In the genomic region with DNA sequence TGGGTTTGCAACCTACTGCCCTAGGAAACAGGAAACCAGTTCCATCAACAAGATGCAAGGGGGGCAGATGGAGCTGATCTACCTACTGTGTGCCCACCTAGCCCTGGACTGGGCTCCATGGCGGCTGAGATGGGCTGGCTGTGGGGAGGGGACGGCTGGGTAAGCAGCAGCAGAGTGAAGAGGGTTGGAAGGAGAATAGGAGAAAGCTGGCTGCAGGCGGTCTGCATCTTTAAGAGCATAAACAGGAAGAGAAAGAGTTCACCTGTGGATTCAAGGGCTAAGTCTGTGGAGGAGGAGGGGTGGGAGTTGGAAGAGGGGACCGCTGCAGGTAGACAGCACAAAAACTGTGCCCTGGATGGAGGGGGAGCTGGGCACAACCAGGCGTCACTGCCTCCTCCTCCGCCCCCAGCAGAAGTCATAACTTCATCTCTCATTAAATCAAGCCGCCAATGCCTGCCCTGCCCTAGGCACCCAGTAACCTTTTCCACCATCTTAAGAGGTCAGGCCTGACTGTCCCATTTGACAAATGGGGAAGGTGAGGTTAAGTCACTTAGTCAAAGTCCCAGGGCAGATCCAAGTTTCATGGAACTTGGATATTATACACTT, we compare ENCODE assay signal across 21 cellular contexts. TPM values are rescaled to one million over a fixed set of nuclear protein-coding genes. Genes with fewer than 3 reads are reported as not detected.
DNase-seq lines count a peak whose midpoint lies in the region; ATAC-seq, FAIRE-seq and TF ChIP-seq lines count a peak whose summit lies in the region.
"Had no signal": no experiment of that assay in that cellular context is flagged by ENCODE, and none has a peak within 500 bp of the region (broad histone marks: within the 10 kb centered on the region; RNA-seq: fewer than 3 reads in every experiment).

No MANE protein-coding gene starts in this region.

- no peak overlapping the region for H4K91ac ChIP-seq in H9 (ENCODE audit: insufficient read length, low read depth, low read length)

- WGBS in H9 (ENCODE audit: extremely low coverage, insufficient read length, low lambda C conversion rate) = no CpG with 5 or more reads among the region's 7 CpGs

- no peak overlapping the region for H2AFZ ChIP-seq in H9 (ENCODE audit: low read length)
- no peak overlapping the region for H2AFZ ChIP-seq in neural progenitor cell (replicated peaks)

- TF ChIP-seq CTCF in H9 (conservative IDR thresholded peaks at IDR 0.05) = no peak
- TF ChIP-seq CTCF in colonic mucosa (IDR thresholded peaks at IDR 0.05) = no peak
- TF ChIP-seq CTCF in neural progenitor cell (IDR thresholded peaks at IDR 0.05) = no peak
- no peak for TF ChIP-seq CTCF in foreskin keratinocyte (conservative IDR thresholded peaks at IDR 0.05)
- no peak for TF ChIP-seq CTCF in right atrium auricular region (IDR thresholded peaks at IDR 0.05)

- H2AK5ac ChIP-seq in H9 (ENCODE audit: insufficient read length, low read length) = no peak overlapping the region

- no peak overlapping the region for H3K4me3 Mint-ChIP-seq in activated CD4-positive, alpha-beta T cell treated with anti-CD3 and anti-CD28 coated beads, Interleukin-2, amount 10 ng/mL, durations not matched to agents 7 days and 5 days
- no peak overlapping the region for H3K4me3 Mint-ChIP-seq in activated CD4-positive, alpha-beta T cell treated with anti-CD3 and anti-CD28 coated beads, Interleukin-2, amount 10 ng/mL, durations not matched to agents 24 days and 14 days
- H3K4me3 Mint-ChIP-seq in H9 (no peak overlapping the region), neural progenitor cell (no peak overlapping the region)
- H3K4me3 Mint-ChIP-seq: IgD-negative memory B cell had no signal

- H3K4me1 Mint-ChIP-seq in activated CD4-positive, alpha-beta T cell treated with anti-CD3 and anti-CD28 coated beads, Interleukin-2, amount 10 ng/mL, durations not matched to agents 7 days and 5 days = peaks cover 26% of the 10 kb centered on the region
- peaks cover 16% of the 10 kb centered on the region for H3K4me1 Mint-ChIP-seq in activated CD4-positive, alpha-beta T cell treated with anti-CD3 and anti-CD28 coated beads, Interleukin-2, amount 10 ng/mL, durations not matched to agents 24 days and 14 days
- H3K4me1 Mint-ChIP-seq in H9 (peaks cover 7 to 18% of the 10 kb centered on the region in 2 experiments), neural progenitor cell (peaks cover 5% of the 10 kb centered on the region)

- H3K9ac ChIP-seq in H9 (ENCODE audit: extremely low read depth, insufficient read length, low read length) (no peak overlapping the region), colonic mucosa (ENCODE audit: low read depth in 2 of 2, low read length in 2 of 2) (peak overlapping the region in 1 of 2 donors; percentile 62), neural progenitor cell (no peak overlapping the region)

- no peaks in the 10 kb centered on the region for H3K79me1 ChIP-seq in H9 (ENCODE audit: insufficient read depth, low read depth, low read length, poor library complexity, severe bottlenecking)

- no peak overlapping the region for H2BK20ac ChIP-seq in H9 (ENCODE audit: low read depth, low read length, poor library complexity, severe bottlenecking)

- H3K4me2 ChIP-seq in H9 (ENCODE audit: insufficient read depth, insufficient read length, low read length) (no peak overlapping the region), neural progenitor cell (no peak overlapping the region)

- H3K4me1 ChIP-seq in H9 (ENCODE audit: insufficient read depth, low read length) (no peaks in the 10 kb centered on the region; the same call in 1 of the 2 replicates), colonic mucosa (peaks cover 6% of the 10 kb centered on the region), neural progenitor cell (no peaks in the 10 kb centered on the region), foreskin keratinocyte (no peaks in the 10 kb centered on the region), right atrium auricular region (no peaks in the 10 kb centered on the region)

- H3K4me3 ChIP-seq in colonic mucosa = no peak overlapping the region
- no peak overlapping the region for H3K4me3 ChIP-seq in neural progenitor cell
- H3K4me3 ChIP-seq in right atrium auricular region = no peak overlapping the region

- intact Hi-C loops in activated CD4-positive, alpha-beta T cell treated with anti-CD3 and anti-CD28 coated beads, Interleukin-2, amount 10 ng/mL, durations not matched to agents 24 days and 14 days (cut with micrococcal nuclease) = no loop called here
- intact Hi-C loops in colonic mucosa (cut with DNase I) = no loop called here

- no peak overlapping the region for H2BK5ac ChIP-seq in H9 (ENCODE audit: insufficient read length, low read length)

- H2BK15ac ChIP-seq in H9 (ENCODE audit: low read depth, low read length) = no peak overlapping the region

- no peaks in the 10 kb centered on the region for H4K20me1 ChIP-seq in H9 (ENCODE audit: control insufficient read depth, insufficient read depth, insufficient read length)
- H4K20me1 ChIP-seq in neural progenitor cell (ENCODE audit: low read depth) = no peaks in the 10 kb centered on the region

- POLR2A ChIA-PET in activated CD4-positive, alpha-beta T cell treated with anti-CD3 and anti-CD28 coated beads, Interleukin-2, amount 10 ng/mL, durations not matched to agents 7 days and 5 days (lab: Charles Lee) = no interaction called here

- H2BK120ac ChIP-seq in H9 (ENCODE audit: low read depth, low read length, poor library complexity, severe bottlenecking) = no peak overlapping the region

- H3K4ac ChIP-seq in H9 (ENCODE audit: low read depth, low read length) = no peak overlapping the region

- H3K27me3 ChIP-seq in H9 (ENCODE audit: insufficient read depth, low read length) (no peaks in the 10 kb centered on the region; the same call in 1 of the 2 replicates), colonic mucosa (no peaks in the 10 kb centered on the region), neural progenitor cell (peaks cover 4% of the 10 kb centered on the region), foreskin keratinocyte (peaks cover 14% of the 10 kb centered on the region), right atrium auricular region (no peaks in the 10 kb centered on the region)

- no peaks in the 10 kb centered on the region for H3K79me2 ChIP-seq in H9 (ENCODE audit: insufficient read depth, low read length)
- H3K79me2 ChIP-seq in neural progenitor cell (ENCODE audit: low read depth) = no peaks in the 10 kb centered on the region

- H3K18ac ChIP-seq in H9 (ENCODE audit: insufficient read length, low read depth, low read length) = no peak overlapping the region

- no peak overlapping the region for H2BK12ac ChIP-seq in H9 (ENCODE audit: insufficient read length, low read depth, low read length)

- H3K36me3 Mint-ChIP-seq in activated CD4-positive, alpha-beta T cell treated with anti-CD3 and anti-CD28 coated beads, Interleukin-2, amount 10 ng/mL, durations not matched to agents 7 days and 5 days (ENCODE audit: low read depth) = no peaks in the 10 kb centered on the region
- H3K36me3 Mint-ChIP-seq in activated CD4-positive, alpha-beta T cell treated with anti-CD3 and anti-CD28 coated beads, Interleukin-2, amount 10 ng/mL, durations not matched to agents 24 days and 14 days (ENCODE audit: low read depth) = no peaks in the 10 kb centered on the region
- H3K36me3 Mint-ChIP-seq in H9 (ENCODE audit: insufficient read depth in 1 of 3, low read depth in 3 of 3) = no peaks in the 10 kb centered on the region
- H3K36me3 Mint-ChIP-seq in neural progenitor cell = no peaks in the 10 kb centered on the region
- H3K36me3 Mint-ChIP-seq: IgD-negative memory B cell had no signal

- H4K8ac ChIP-seq in H9 (replicated peaks; ENCODE audit: insufficient read length, low read depth, low read length) = no peak overlapping the region

- no peak overlapping the region for H3K56ac ChIP-seq in H9 (ENCODE audit: insufficient read length, low read depth, low read length)

- H3T11ph ChIP-seq in H9 (ENCODE audit: low read length) = no peak overlapping the region

- no peaks in the 10 kb centered on the region for H3K27me3 Mint-ChIP-seq in activated CD4-positive, alpha-beta T cell treated with anti-CD3 and anti-CD28 coated beads, Interleukin-2, amount 10 ng/mL, durations not matched to agents 7 days and 5 days
- H3K27me3 Mint-ChIP-seq in activated CD4-positive, alpha-beta T cell treated with anti-CD3 and anti-CD28 coated beads, Interleukin-2, amount 10 ng/mL, durations not matched to agents 24 days and 14 days = no peaks in the 10 kb centered on the region
- H3K27me3 Mint-ChIP-seq in H9 (ENCODE audit: low read depth) (peaks cover 12% of the 10 kb centered on the region), neural progenitor cell (ENCODE audit: insufficient read depth, low read depth) (peaks cover 7% of the 10 kb centered on the region)

- no peak for ATAC-seq in foreskin keratinocyte

- no peak for DNase-seq in activated CD4-positive, alpha-beta T cell treated with anti-CD3 and anti-CD28 coated beads, Interleukin-2, amount 10 ng/mL, durations not matched to agents 7 days and 5 days
- DNase-seq in activated CD4-positive, alpha-beta T cell treated with anti-CD3 and anti-CD28 coated beads, Interleukin-2, amount 10 ng/mL, durations not matched to agents 24 days and 14 days = no peak
- DNase-seq in H9 = peak; percentile 27
- DNase-seq in colonic mucosa = no peak
- no peak for DNase-seq in neural progenitor cell (ENCODE audit: low spot score)
- DNase-seq in foreskin keratinocyte = no peak
- DNase-seq in H54 (ENCODE audit: insufficient read length, low spot score) = no peak
- no peak for DNase-seq in right atrium auricular region (ENCODE audit: low spot score)
- DNase-seq: C1 segment of cervical spinal cord; NCI-H1048; NCI-H1694; NCI-H2107; NCI-H345; NCI-H69; NK-92 treated with Interleukin-12 subunit alpha and Interleukin-12 subunit beta, amount 100 ng/mL, for 24 hours; OCI-M1 had no signal

- FAIRE-seq in H54 (lab: Jason Lieb, UNC) = no peak
- FAIRE-seq: H1 had no signal

- H3K23me2 ChIP-seq in H9 (ENCODE audit: insufficient read length, low read depth, low read length, poor library complexity, severe bottlenecking) = no peaks in the 10 kb centered on the region

- peak overlapping the region; percentile 52 for H3K27ac Mint-ChIP-seq in activated CD4-positive, alpha-beta T cell treated with anti-CD3 and anti-CD28 coated beads, Interleukin-2, amount 10 ng/mL, durations not matched to agents 7 days and 5 days
- no peak overlapping the region for H3K27ac Mint-ChIP-seq in activated CD4-positive, alpha-beta T cell treated with anti-CD3 and anti-CD28 coated beads, Interleukin-2, amount 10 ng/mL, durations not matched to agents 24 days and 14 days
- H3K27ac Mint-ChIP-seq in H9 (no peak overlapping the region; a peak in 1 of 7 replicates), neural progenitor cell (peak overlapping the region; percentile 51)
- H3K27ac Mint-ChIP-seq: IgD-negative memory B cell had no signal

- H3K27ac ChIP-seq in H9 (ENCODE audit: insufficient read length, low read depth, low read length) = no peak overlapping the region
- peak overlapping the region; percentile 64 for H3K27ac ChIP-seq in colonic mucosa
- no peak overlapping the region for H3K27ac ChIP-seq in neural progenitor cell
- H3K27ac ChIP-seq in foreskin keratinocyte = no peak overlapping the region
- H3K27ac ChIP-seq in right atrium auricular region = no peak overlapping the region
- H3K27ac ChIP-seq: RWPE1 had no signal

- CTCF ChIA-PET in activated CD4-positive, alpha-beta T cell treated with anti-CD3 and anti-CD28 coated beads, Interleukin-2, amount 10 ng/mL, durations not matched to agents 7 days and 5 days (lab: Charles Lee) = no interaction called here

- no peaks in the 10 kb centered on the region for H3K9me3 Mint-ChIP-seq in activated CD4-positive, alpha-beta T cell treated with anti-CD3 and anti-CD28 coated beads, Interleukin-2, amount 10 ng/mL, durations not matched to agents 7 days and 5 days
- no peaks in the 10 kb centered on the region for H3K9me3 Mint-ChIP-seq in activated CD4-positive, alpha-beta T cell treated with anti-CD3 and anti-CD28 coated beads, Interleukin-2, amount 10 ng/mL, durations not matched to agents 24 days and 14 days
- H3K9me3 Mint-ChIP-seq in H9 (no peaks in the 10 kb centered on the region), neural progenitor cell (no peaks in the 10 kb centered on the region)
- H3K9me3 Mint-ChIP-seq: IgD-negative memory B cell had no signal

- no peak overlapping the region for H4K5ac ChIP-seq in H9 (ENCODE audit: insufficient read length, low read depth, low read length)

- H3K14ac ChIP-seq in H9 (ENCODE audit: insufficient read depth, low read length) = no peak overlapping the region

- H3K23ac ChIP-seq in H9 (ENCODE audit: insufficient read length, low read depth, low read length) = no peak overlapping the region

- no peaks in the 10 kb centered on the region for H3K36me3 ChIP-seq in colonic mucosa
- no peaks in the 10 kb centered on the region for H3K36me3 ChIP-seq in neural progenitor cell
- no peaks in the 10 kb centered on the region for H3K36me3 ChIP-seq in right atrium auricular region

- H3F3A ChIP-seq in neural progenitor cell (ENCODE audit: low read depth) = no peaks in the 10 kb centered on the region

- TF ChIP-seq POLR2A in H54 (IDR thresholded peaks at IDR 0.05; ENCODE audit: low read depth, low read length) = no peak

- H3K9me3 ChIP-seq in H9 (ENCODE audit: control insufficient read depth, low read depth, low read length) = no peaks in the 10 kb centered on the region
- H3K9me3 ChIP-seq in colonic mucosa = no peaks in the 10 kb centered on the region
- H3K9me3 ChIP-seq in neural progenitor cell (ENCODE audit: low read depth) = no peaks in the 10 kb centered on the region
- no peaks in the 10 kb centered on the region for H3K9me3 ChIP-seq in right atrium auricular region

RNA-seq across cellular contexts. Expression of a gene that starts 0.7 kb away (rescaled TPM):
- total RNA-seq in activated CD4-positive, alpha-beta T cell treated with anti-CD3 and anti-CD28 coated beads, Interleukin-2, amount 10 ng/mL, durations not matched to agents 7 days and 5 days = not detected
- total RNA-seq in activated CD4-positive, alpha-beta T cell treated with anti-CD3 and anti-CD28 coated beads, Interleukin-2, amount 10 ng/mL, durations not matched to agents 24 days and 14 days = not detected in 2 replicates
- not detected in 2 replicates for total RNA-seq in H9 (2021)
- total RNA-seq in colonic mucosa = 10 to 100 TPM; 24.7 to 40.5 TPM
- not detected in 2 replicates for total RNA-seq in neural progenitor cell (ENCODE audit: low replicate concordance)
- not detected in 2 replicates for total RNA-seq in foreskin keratinocyte
- polyA plus RNA-seq in foreskin keratinocyte = not detected in 2 replicates
- not detected for total RNA-seq in right atrium auricular region
- total RNA-seq: A172, H1, HT-29 had no signal
- polyA plus RNA-seq: H1, IgD-negative memory B cell had no signal

RNA-seq across cellular contexts. Expression of a gene that starts 32.0 kb away (rescaled TPM):
- total RNA-seq in activated CD4-positive, alpha-beta T cell treated with anti-CD3 and anti-CD28 coated beads, Interleukin-2, amount 10 ng/mL, durations not matched to agents 7 days and 5 days = not detected
- total RNA-seq in activated CD4-positive, alpha-beta T cell treated with anti-CD3 and anti-CD28 coated beads, Interleukin-2, amount 10 ng/mL, durations not matched to agents 24 days and 14 days = not detected in 2 replicates
- total RNA-seq in H9 (2021) (not detected in 2 replicates), colonic mucosa (under 1 TPM in 1 of 2 donors, not detected in 1; 0.32 TPM), neural progenitor cell (ENCODE audit: low replicate concordance) (not detected in 2 replicates), foreskin keratinocyte (0.07 and 0.28 TPM in 2 replicates), right atrium auricular region (not detected)
- 0.07 and 0.18 TPM in 2 replicates for polyA plus RNA-seq in foreskin keratinocyte
- total RNA-seq: A172, H1, HT-29 had no signal
- polyA plus RNA-seq: H1, IgD-negative memory B cell had no signal

Comparison
In these comparisons a context has a peak if more than half of its experiments do, and no peak if none do; other contexts are left out.
1. H3K27ac Mint-ChIP-seq: peak in activated CD4-positive, alpha-beta T cell treated with anti-CD3 and anti-CD28 coated beads, Interleukin-2, amount 10 ng/mL, durations not matched to agents 7 days and 5 days (single experiment) and neural progenitor cell (single experiment); none in activated CD4-positive, alpha-beta T cell treated with anti-CD3 and anti-CD28 coated beads, Interleukin-2, amount 10 ng/mL, durations not matched to agents 24 days and 14 days (single experiment) and H9 (0 of 3).
2. RNA of a gene that starts 0.7 kb away (total RNA-seq): 24.7 to 40.5 TPM in colonic mucosa; not detected in activated CD4-positive, alpha-beta T cell treated with anti-CD3 and anti-CD28 coated beads, Interleukin-2, amount 10 ng/mL, durations not matched to agents 7 days and 5 days, not detected in activated CD4-positive, alpha-beta T cell treated with anti-CD3 and anti-CD28 coated beads, Interleukin-2, amount 10 ng/mL, durations not matched to agents 24 days and 14 days, not detected in H9, not detected in neural progenitor cell, not detected in foreskin keratinocyte and not detected in right atrium auricular region; every median in the first group is over 10 times any median in the second.